In the genomic region with DNA sequence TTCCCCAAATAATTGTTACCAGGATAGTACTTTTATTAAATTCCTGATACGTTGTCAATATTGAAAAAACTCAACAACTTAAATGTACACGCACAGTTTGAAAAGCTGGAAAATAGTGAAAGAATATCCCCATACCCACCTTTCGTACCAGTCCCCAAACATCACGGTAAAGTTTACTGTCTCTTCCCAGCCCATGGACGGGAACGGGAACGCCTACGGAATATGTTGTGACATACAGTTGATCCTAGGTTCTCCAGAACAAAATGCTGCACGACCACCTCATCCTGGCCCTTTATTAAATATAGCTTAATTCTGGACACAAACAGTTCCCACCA, we compare ENCODE assay signal across 8 cellular contexts. TPM values are rescaled to one million over a fixed set of nuclear protein-coding genes. Genes with fewer than 3 reads are reported as not detected.
DNase-seq lines count a peak whose midpoint lies in the region; ATAC-seq, FAIRE-seq and TF ChIP-seq lines count a peak whose summit lies in the region.

No MANE protein-coding gene starts in this region.

- WGBS in A549 (ENCODE audit: missing lambda C conversion rate), result under 1% methylated on average over 9 of the region's 9 CpGs
- WGBS in tibial nerve, 2 donors, result 2 to 4% methylated on average over 9 of the region's 9 CpGs

- no peak for TF ChIP-seq CTCF in A549 (IDR thresholded peaks at IDR 0.05)
- TF ChIP-seq CTCF in astrocyte of the cerebellum (IDR thresholded peaks at IDR 0.05; ENCODE audit: low read depth, low read length, missing control alignments), result no peak
- TF ChIP-seq CTCF in left lung (IDR thresholded peaks at IDR 0.05), result no peak
- no peak for TF ChIP-seq CTCF in tibial nerve (IDR thresholded peaks at IDR 0.05)

- peaks cover 12% of the 10 kb centered on the region; the same call in 2 of the 3 replicates for H3K4me1 ChIP-seq in A549
- H3K4me1 ChIP-seq in left lung, result peaks cover 0 to 42% of the 10 kb centered on the region in 2 donors
- H3K4me1 ChIP-seq in tibial nerve, result peaks cover 0 to 34% (median 12%) of the 10 kb centered on the region in 4 donors

- peak overlapping the region; percentile 96 to 98 for H3K27ac ChIP-seq in A549
- H3K27ac ChIP-seq in left lung, result peak overlapping the region; percentile 94 to 95
- peak overlapping the region; percentile 84 to 97 (median 94) for H3K27ac ChIP-seq in tibial nerve

- no peak for TF ChIP-seq RAD21 in A549 (conservative IDR thresholded peaks at IDR 0.05 in 1 of 2, IDR thresholded peaks at IDR 0.05 in 1 of 2)

- peak in 1 of 2 experiments; percentile 60 for DNase-seq in A549 (ENCODE audit: low read depth in 1 of 2, low spot score in 1 of 2)
- DNase-seq in astrocyte of the cerebellum (ENCODE audit: low read depth), result no peak
- no peak for DNase-seq in left lung
- no peak for DNase-seq in tibial nerve (ENCODE audit: low spot score in 2 of 2)
- DNase-seq in OCI-M2 (lab: John Stamatoyannopoulos, UW; ENCODE audit: unreplicated experiment), result no peak
- DNase-seq in dermis blood vessel endothelial cell, result no peak
- DNase-seq in H4 (ENCODE audit: low spot score), result no peak

- TF ChIP-seq EP300 in A549 (IDR thresholded peaks at IDR 0.05), result no peak
- no peak for TF ChIP-seq EP300 in tibial nerve (IDR thresholded peaks at IDR 0.05)

- no peak for FAIRE-seq in A549 (lab: Jason Lieb, UNC)

- CTCF ChIA-PET in A549 (lab: Yijun Ruan, JAX), result no interaction called here

- peak overlapping the region; percentile 80 for H3K4me2 ChIP-seq in A549

- in situ Hi-C loops in astrocyte of the cerebellum (cut with HindIII; ENCODE audit: low sequenced_read_pairs), result no loop called here

- ATAC-seq in A549 (peak; percentile 73 to 75), HG03066 (IDR thresholded peaks at IDR 0.05; ENCODE audit: low read depth, unreplicated experiment) (peak; percentile 2), left lung (peak; percentile 15)

- H3K4me3 ChIP-seq in A549 (peak overlapping the region; percentile 71), astrocyte of the cerebellum (ENCODE audit: low read depth, low read length) (peak overlapping the region; percentile 79), left lung (peak overlapping the region; percentile 58 to 71), tibial nerve (peak overlapping the region; percentile 57 to 93 (median 70))

- TF ChIP-seq POLR2A in A549 (IDR thresholded peaks at IDR 0.05; ENCODE audit: low read length), result no peak
- no peak for TF ChIP-seq POLR2A in tibial nerve (IDR thresholded peaks at IDR 0.05)

- H3K36me3 ChIP-seq in left lung (peaks cover 0 to 7% of the 10 kb centered on the region in 2 donors), tibial nerve (peaks cover 0 to 4% (median 0%) of the 10 kb centered on the region in 3 donors)

- H3K9me3 ChIP-seq in A549 (no peaks in the 10 kb centered on the region), left lung (no peaks in the 10 kb centered on the region), tibial nerve (no peaks in the 10 kb centered on the region)

- intact Hi-C loops in left lung (cut with DNase I), result no loop called here

- POLR2A ChIA-PET in A549 (lab: Yijun Ruan, JAX), result interaction anchor here (0.6 to 1.7 kb wide), 4 partner anchors 15 to 511 kb away, joined by 3 to 16 read pairs (median 4); partner anchors contain the start of genes CBLL1, COG5 and DUS4L

- H3K27me3 ChIP-seq in left lung (no peaks in the 10 kb centered on the region), tibial nerve (no peaks in the 10 kb centered on the region)

TF ChIP-seq in A549, 52 proteins besides CTCF, POLR2A, EP300 and RAD21:
- TF ChIP-seq HES2 (IDR thresholded peaks at IDR 0.05) (no peak), RFX5 (IDR thresholded peaks at IDR 0.05) (no peak), CHD4 (IDR thresholded peaks at IDR 0.05; ENCODE audit: borderline replicate concordance) (no peak), ELK1 (IDR thresholded peaks at IDR 0.05; ENCODE audit: low read depth, low read length) (no peak), RARB (CRISPR knock-in tag; IDR thresholded peaks at IDR 0.05) (no peak)
- TF ChIP-seq, protein P1, sequence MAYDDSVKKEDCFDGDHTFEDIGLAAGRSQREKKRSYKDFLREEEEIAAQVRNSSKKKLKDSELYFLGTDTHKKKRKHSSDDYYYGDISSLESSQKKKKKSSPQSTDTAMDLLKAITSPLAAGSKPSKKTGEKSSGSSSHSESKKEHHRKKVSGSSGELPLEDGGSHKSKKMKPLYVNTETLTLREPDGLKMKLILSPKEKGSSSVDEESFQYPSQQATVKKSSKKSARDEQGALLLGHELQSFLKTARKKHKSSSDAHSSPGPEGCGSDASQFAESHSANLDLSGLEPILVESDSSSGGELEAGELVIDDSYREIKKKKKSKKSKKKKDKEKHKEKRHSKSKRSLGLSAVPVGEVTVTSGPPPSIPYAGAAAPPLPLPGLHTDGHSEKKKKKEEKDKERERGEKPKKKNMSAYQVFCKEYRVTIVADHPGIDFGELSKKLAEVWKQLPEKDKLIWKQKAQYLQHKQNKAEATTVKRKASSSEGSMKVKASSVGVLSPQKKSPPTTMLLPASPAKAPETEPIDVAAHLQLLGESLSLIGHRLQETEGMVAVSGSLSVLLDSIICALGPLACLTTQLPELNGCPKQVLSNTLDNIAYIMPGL (CRISPR knock-in tag; IDR thresholded peaks at IDR 0.05; ENCODE audit: borderline replicate concordance), result no peak

RNA-seq across cellular contexts. Expression of gene BCAP29, which starts 0.5 kb away (rescaled TPM):
- 45.2 and 66.9 TPM in 2 replicates for polyA plus RNA-seq in A549 (2011; rRNA removed)
- polyA plus RNA-seq in A549 (2012; cell fraction: cytosol; rRNA removed), result 10.6 and 11.0 TPM in 2 replicates
- polyA plus RNA-seq in A549 (2012; cell fraction: nucleus; rRNA removed), result 7.1 and 14.3 TPM in 2 replicates
- polyA plus RNA-seq in A549 (2017; fragmentation: RNase III; extraction: RNeasy Plus Mini Kit Qiagen cat#74134 plus additional on column Dnase treatment), result 38.0 to 43.0 TPM (median 41.3 TPM) in 3 replicates
- polyA minus RNA-seq in A549 (2011; rRNA and poly(A)+ RNA removed), result 12.4 and 13.8 TPM in 2 replicates
- total RNA-seq in left lung, result 10 to 100 TPM; 79.3 to 80.3 TPM
- 100 to 1,000 TPM in 3 of 4 donors, 10 to 100 TPM in 1; 48.9 to 235 (median 121) TPM for total RNA-seq in tibial nerve
- total RNA-seq in dermis blood vessel endothelial cell, result 98.2 and 109 TPM in 2 replicates
- 122 and 171 TPM in 2 replicates for total RNA-seq in H4 (2014; rRNA removed; shearing (Covaris generic))

RNA-seq across cellular contexts. Expression of gene DUS4L, which starts 15.7 kb away (rescaled TPM):
- polyA plus RNA-seq in A549 (2011; rRNA removed), result 13.6 and 17.4 TPM in 2 replicates
- 4.1 and 4.2 TPM in 2 replicates for polyA plus RNA-seq in A549 (2012; cell fraction: cytosol; rRNA removed)
- polyA plus RNA-seq in A549 (2012; cell fraction: nucleus; rRNA removed), result 2.2 and 3.5 TPM in 2 replicates
- 10.0 to 10.4 TPM (median 10.1 TPM) in 3 replicates for polyA plus RNA-seq in A549 (2017; fragmentation: RNase III; extraction: RNeasy Plus Mini Kit Qiagen cat#74134 plus additional on column Dnase treatment)
- polyA minus RNA-seq in A549 (2011; rRNA and poly(A)+ RNA removed), result 5.3 and 6.4 TPM in 2 replicates
- total RNA-seq in left lung, result 1 to 10 TPM; 4.3 to 5.5 TPM
- total RNA-seq in tibial nerve, result 10 to 100 TPM in 1 of 4 donors, 1 to 10 TPM in 3; 5.3 to 10.2 (median 8.5) TPM
- total RNA-seq in dermis blood vessel endothelial cell, result 4.9 and 6.1 TPM in 2 replicates
- total RNA-seq in H4 (2014; rRNA removed; shearing (Covaris generic)), result 13.3 and 14.8 TPM in 2 replicates

RNA-seq across cellular contexts. Expression of gene COG5, which starts 15.8 kb away (rescaled TPM):
- polyA plus RNA-seq in A549 (2011; rRNA removed) (33.9 and 44.0 TPM in 2 replicates), A549 (2017; fragmentation: RNase III; extraction: RNeasy Plus Mini Kit Qiagen cat#74134 plus additional on column Dnase treatment) (22.5 to 27.2 TPM (median 23.6 TPM) in 3 replicates)
- 6.6 and 6.9 TPM in 2 replicates for polyA plus RNA-seq in A549 (2012; cell fraction: cytosol; rRNA removed)
- 5.8 and 6.4 TPM in 2 replicates for polyA plus RNA-seq in A549 (2012; cell fraction: nucleus; rRNA removed)
- 21.9 and 22.5 TPM in 2 replicates for polyA minus RNA-seq in A549 (2011; rRNA and poly(A)+ RNA removed)
- total RNA-seq in left lung (10 to 100 TPM; 41.4 to 42.6 TPM), tibial nerve (10 to 100 TPM; 26.7 to 35.7 (median 32.6) TPM), dermis blood vessel endothelial cell (34.7 and 59.9 TPM in 2 replicates)
- total RNA-seq in H4 (2014; rRNA removed; shearing (Covaris generic)), result 33.0 and 41.7 TPM in 2 replicates

Comparison
In these comparisons a context has a peak if more than half of its experiments do, and no peak if none do; other contexts are left out.
1. ATAC-seq: peak in every context shown above with its lines; median percentile 74 in A549; 15 in left lung; 2 in HG03066.